In genomic region chr1:69506310-69506709, GRCh38 we compare ENCODE assay signal across 8 cellular contexts.
"Had no signal": no experiment of that assay in that cellular context is flagged by ENCODE, and none has a peak within 500 bp of the region (broad histone marks: within the 10 kb centered on the region; RNA-seq: fewer than 3 reads in every experiment).

No MANE protein-coding gene starts in this region.

- H3K4me3 ChIP-seq: GM23248 had no signal

- DNase-seq: GM23248, GOT3, H9, HCEC 1CT, Kasumi-1, KG1 had no signal

- H3K27ac ChIP-seq: GM23248, HL-60 had no signal

- H2AFZ ChIP-seq: GM23248 had no signal

- H3K9ac ChIP-seq: GM23248 had no signal

- FAIRE-seq: H54 had no signal
